ENCODE assay signal across 8 cellular contexts in the genomic region with DNA sequence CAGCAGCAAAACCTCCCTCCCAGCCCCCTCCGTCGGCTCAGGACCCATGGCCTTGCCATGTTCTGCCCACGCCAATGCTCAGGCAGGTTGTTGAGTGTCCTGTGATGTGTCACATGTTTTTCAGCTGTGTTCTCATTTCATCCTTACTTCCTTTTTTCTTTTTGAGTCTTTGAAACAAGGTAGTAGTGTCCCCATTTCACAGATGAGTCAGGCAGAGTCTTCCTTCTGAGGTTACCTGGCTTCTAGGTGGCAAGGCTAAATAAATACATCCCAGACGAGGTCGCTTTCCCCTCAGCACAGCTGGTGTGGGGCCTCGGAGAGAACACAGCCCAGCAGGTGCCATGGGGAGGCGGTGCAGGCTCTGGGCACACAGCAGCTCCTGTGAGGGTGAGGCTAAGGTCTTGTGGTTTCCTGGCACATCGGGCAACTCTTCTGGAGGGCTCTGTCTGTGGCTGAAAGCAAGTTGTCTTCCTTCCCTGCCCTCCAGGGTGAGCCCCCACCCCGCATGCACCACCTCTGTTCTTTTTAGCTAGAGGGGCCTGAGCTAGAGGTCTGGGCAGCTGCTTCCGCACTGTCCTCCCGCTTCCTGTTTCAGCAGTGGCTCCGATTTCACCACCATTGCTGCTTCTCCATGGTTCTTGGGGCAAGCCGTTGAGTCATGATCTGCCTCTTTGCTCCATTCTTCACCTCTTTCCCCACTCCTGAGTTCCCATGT. TPM values are rescaled to one million over a fixed set of nuclear protein-coding genes. Genes with fewer than 3 reads are reported as not detected.
A peak's percentile ranks its signal among the peaks of the same experiment; 100 is the strongest.
DNase-seq lines count a peak whose midpoint lies in the region; ATAC-seq and TF ChIP-seq lines count a peak whose summit lies in the region.

No MANE protein-coding gene starts in this region.

- CTCF ChIA-PET in PC-9 (lab: Charles Lee), result interaction anchor here (0.6 kb wide), 1 partner anchor 10 kb away, joined by 13 read pairs; no protein-coding TSS in a partner anchor

- WGBS in neuronal stem cell (ENCODE audit: extremely low coverage in 2 of 2, insufficient read length in 2 of 2, insufficient replicate concordance in 1 of 2), 2 donors, result no CpG with 5 or more reads among the region's 13 CpGs

- H3K18ac ChIP-seq in neuronal stem cell (ENCODE audit: low read length), result peak overlapping the region; percentile 93

- no TSS peak for BruUV-seq in PC-9 (replicated peaks; lab: Mats Ljungman, UMichigan)

- no peak overlapping the region for H2BK120ac ChIP-seq in neuronal stem cell (ENCODE audit: low read depth, low read length)

- no peak for TF ChIP-seq CTCF in foreskin fibroblast (IDR thresholded peaks at IDR 0.05; ENCODE audit: low read depth, low read length)
- no peak for TF ChIP-seq CTCF in PC-9 (conservative IDR thresholded peaks at IDR 0.05)

- ATAC-seq in GM18867 (IDR thresholded peaks at IDR 0.05; ENCODE audit: unreplicated experiment) (peak; percentile 63), HG02571 (IDR thresholded peaks at IDR 0.05; ENCODE audit: unreplicated experiment) (no peak)

- peaks cover 61% of the 10 kb centered on the region for H4K20me1 ChIP-seq in PC-9 (ENCODE audit: insufficient read depth)

- H3K27ac ChIP-seq in SK-N-MC (peak overlapping the region; percentile 10; the same call in 1 of the 2 replicates), neuronal stem cell (replicated peaks; ENCODE audit: low read length) (peak overlapping the region; percentile 96), PC-9 (no peak overlapping the region)

- H3F3A ChIP-seq in PC-9 (ENCODE audit: insufficient read depth, low read depth), result peaks cover 35% of the 10 kb centered on the region; the same call in 1 of the 2 replicates

- peaks cover 20% of the 10 kb centered on the region for H3K79me1 ChIP-seq in neuronal stem cell (ENCODE audit: low read depth, low read length)

- H3K9ac ChIP-seq in SK-N-MC (ENCODE audit: insufficient read length) (no peak overlapping the region), neuronal stem cell (ENCODE audit: low read depth, low read length, poor library complexity) (no peak overlapping the region)

- H3K79me2 ChIP-seq in PC-9 (ENCODE audit: low read depth), result peaks cover 28% of the 10 kb centered on the region

- H3K14ac ChIP-seq in neuronal stem cell (ENCODE audit: low read length), result peak overlapping the region; percentile 39

- H2BK15ac ChIP-seq in neuronal stem cell (ENCODE audit: low read length), result peak overlapping the region; percentile 26

- POLR2A ChIA-PET in PC-9 (lab: Charles Lee; ENCODE audit: unreplicated experiment), result no interaction called here

- no peaks in the 10 kb centered on the region for H3K9me2 ChIP-seq in PC-9 (ENCODE audit: insufficient read depth)

- H3K4ac ChIP-seq in neuronal stem cell (ENCODE audit: low read length), result peak overlapping the region; percentile 87

- H2BK5ac ChIP-seq in neuronal stem cell (ENCODE audit: low read length), result peak overlapping the region; percentile 94

- H2BK12ac ChIP-seq in neuronal stem cell (ENCODE audit: low read length), result peak overlapping the region; percentile 8

- peaks cover 26 to 38% of the 10 kb centered on the region in 2 donors for H3K4me1 ChIP-seq in neuronal stem cell (ENCODE audit: control insufficient read depth in 2 of 2, insufficient read depth in 1 of 2, low read depth in 1 of 2, low read length in 2 of 2)
- H3K4me1 ChIP-seq in PC-9 (replicated peaks; ENCODE audit: insufficient read depth), result no peaks in the 10 kb centered on the region

- H3K27me3 ChIP-seq in neuronal stem cell (ENCODE audit: control insufficient read depth in 3 of 3, insufficient read depth in 3 of 3, low read depth in 1 of 3, low read length in 3 of 3), result no peaks in the 10 kb centered on the region
- no peaks in the 10 kb centered on the region for H3K27me3 ChIP-seq in PC-9 (ENCODE audit: insufficient read depth, low read depth)

- DNase-seq in SK-N-MC (ENCODE audit: low read depth, low spot score) (no peak), amniotic epithelial cell (ENCODE audit: low read depth) (peak; percentile 36), neuronal stem cell (ENCODE audit: low spot score) (no peak), foreskin fibroblast (no peak), PC-9 (no peak), NCI-H1436 treated with DMSO at 0.1 percent for 48 hours (lab: John Stamatoyannopoulos, UW) (no peak)

- H3K4me2 ChIP-seq in neuronal stem cell (ENCODE audit: insufficient read depth, low read length, poor library complexity, severe bottlenecking), result no peak overlapping the region
- H3K4me2 ChIP-seq in PC-9, result no peak overlapping the region

- intact Hi-C loops in PC-9 (cut with micrococcal nuclease; ENCODE audit: unreplicated experiment), result loop anchor here (10.0 kb wide), 1 partner anchor 72 kb away; the partner anchor contains the start of gene MARCHF2

- H3K4me3 ChIP-seq in SK-N-MC, result no peak overlapping the region
- no peak overlapping the region for H3K4me3 ChIP-seq in neuronal stem cell (ENCODE audit: low read length in 2 of 2)
- H3K4me3 ChIP-seq in foreskin fibroblast (ENCODE audit: low read depth in 1 of 2, low read length in 2 of 2), result no peak overlapping the region
- H3K4me3 ChIP-seq in PC-9, result no peak overlapping the region

- H2AK5ac ChIP-seq in neuronal stem cell (ENCODE audit: low read depth, low read length), result peak overlapping the region; percentile 87

- H4K8ac ChIP-seq in neuronal stem cell (ENCODE audit: low read depth, low read length), result peak overlapping the region; percentile 84

- H2AFZ ChIP-seq in neuronal stem cell (ENCODE audit: low read length) (no peak overlapping the region), PC-9 (no peak overlapping the region)

- H4K91ac ChIP-seq in neuronal stem cell (ENCODE audit: low read depth, low read length, poor library complexity), result peak overlapping the region; percentile 61

- peak overlapping the region; percentile 49 for H3K23ac ChIP-seq in neuronal stem cell (ENCODE audit: low read depth, low read length, poor library complexity)

- H3K36me3 ChIP-seq in SK-N-MC (ENCODE audit: insufficient read depth, low read length), result peaks cover 73% of the 10 kb centered on the region
- peaks cover 47 to 84% of the 10 kb centered on the region in 2 donors for H3K36me3 ChIP-seq in neuronal stem cell (replicated peaks in 1 of 2; ENCODE audit: control insufficient read depth in 2 of 2, insufficient read depth in 2 of 2, low read length in 2 of 2)
- H3K36me3 ChIP-seq in PC-9 (ENCODE audit: low read depth), result peaks cover 33% of the 10 kb centered on the region

- H3K9me3 ChIP-seq in SK-N-MC (ENCODE audit: low read depth, low read length) (no peaks in the 10 kb centered on the region), neuronal stem cell (replicated peaks in 1 of 2; ENCODE audit: control insufficient read depth in 2 of 2, insufficient read depth in 1 of 2, low read depth in 1 of 2, low read length in 2 of 2) (no peaks in the 10 kb centered on the region), PC-9 (ENCODE audit: insufficient read depth, low read depth) (no peaks in the 10 kb centered on the region)

RNA-seq across cellular contexts. Expression of gene PRAM1, which starts 15.1 kb away (rescaled TPM):
- 1.2 TPM for polyA plus RNA-seq in neuronal stem cell (2013, experiment 1 of 2)
- polyA plus RNA-seq in neuronal stem cell (2013, experiment 2 of 2), result 1.2 TPM
- 0.85 and 0.90 TPM in 2 replicates for total RNA-seq in PC-9 (2021)

RNA-seq across cellular contexts. Expression of gene ZNF414, which starts 26.7 kb away (rescaled TPM):
- 32.3 TPM for polyA plus RNA-seq in neuronal stem cell (2013, experiment 1 of 2)
- 33.4 TPM for polyA plus RNA-seq in neuronal stem cell (2013, experiment 2 of 2)
- 22.1 and 22.4 TPM in 2 replicates for total RNA-seq in PC-9 (2021)

RNA-seq across cellular contexts. Expression of gene HNRNPM, which starts 42.5 kb away (rescaled TPM):
- 112 TPM for polyA plus RNA-seq in neuronal stem cell (2013, experiment 1 of 2)
- 111 TPM for polyA plus RNA-seq in neuronal stem cell (2013, experiment 2 of 2)
- 220 and 239 TPM in 2 replicates for total RNA-seq in PC-9 (2021)
